Comparison of ENCODE assay signal across 29 cellular contexts in the genomic region with DNA sequence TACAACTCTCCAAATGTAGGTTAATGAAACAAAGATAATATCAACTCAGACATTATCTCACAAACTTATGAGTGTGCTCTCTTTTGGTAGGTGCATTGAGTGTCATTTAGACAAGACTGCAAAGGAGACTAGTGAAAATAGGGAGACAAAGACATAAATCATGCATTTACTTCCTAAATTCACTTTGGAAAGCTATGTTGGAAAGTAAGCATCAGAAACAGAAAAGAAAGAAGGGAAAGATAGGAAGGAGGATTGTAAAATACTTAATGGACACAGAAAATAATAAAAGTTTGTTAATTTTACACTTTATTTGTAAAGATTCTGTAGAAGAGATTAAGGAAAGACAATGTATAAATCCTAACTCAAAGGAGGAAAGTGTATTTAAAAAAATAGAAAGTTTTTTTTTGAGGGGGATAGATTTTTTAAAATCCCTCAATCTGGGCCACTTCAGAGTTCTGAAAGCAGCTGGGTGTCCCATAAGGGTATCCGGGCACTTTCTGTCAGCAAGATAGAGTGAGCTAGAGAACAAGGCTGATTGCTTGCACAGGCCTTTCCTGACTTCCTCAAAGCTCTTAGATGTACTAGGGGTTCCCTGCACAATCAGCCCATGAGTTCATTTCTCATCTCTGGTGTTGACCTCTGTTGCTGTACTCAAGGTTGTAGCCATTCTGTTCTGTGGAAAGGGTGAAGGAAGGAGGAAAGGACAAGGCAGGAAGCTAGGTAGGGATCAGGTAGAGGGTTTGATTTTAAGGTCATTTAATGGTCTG. TPM values are rescaled to one million over a fixed set of nuclear protein-coding genes. Genes with fewer than 3 reads are reported as not detected.
DNase-seq lines count a peak whose midpoint lies in the region; ATAC-seq and TF ChIP-seq lines count a peak whose summit lies in the region.
"Had no signal": no experiment of that assay in that cellular context is flagged by ENCODE, and none has a peak within 500 bp of the region (broad histone marks: within the 10 kb centered on the region; RNA-seq: fewer than 3 reads in every experiment).

No MANE protein-coding gene starts in this region.

- no peaks in the 10 kb centered on the region for H3K9me2 ChIP-seq in OCI-LY7 (ENCODE audit: insufficient read depth, low read length)

- H3K27me3 Mint-ChIP-seq in endodermal cell (ENCODE audit: insufficient read depth): no peaks in the 10 kb centered on the region
- H3K27me3 Mint-ChIP-seq: brain; effector memory CD8-positive, alpha-beta T cell had no signal

- intact Hi-C loops in OCI-LY7 (cut with micrococcal nuclease; ENCODE audit: unreplicated experiment): no loop called here

- TF ChIP-seq CTCF in OCI-LY7 (conservative IDR thresholded peaks at IDR 0.05; ENCODE audit: low read length): no peak
- no peak for TF ChIP-seq CTCF in endodermal cell (conservative IDR thresholded peaks at IDR 0.05)
- TF ChIP-seq CTCF in smooth muscle cell (IDR thresholded peaks at IDR 0.05; ENCODE audit: borderline replicate concordance, insufficient read depth, poor library complexity, severe bottlenecking): no peak

- no peak for ATAC-seq in GM19023 (IDR thresholded peaks at IDR 0.05; ENCODE audit: unreplicated experiment)
- ATAC-seq: activated CD8-positive, alpha-beta memory T cell treated with anti-CD3 and anti-CD28 coated beads, Interleukin-2, amount 10 ng/mL, durations not matched to agents 7 days and 5 days; activated T-cell treated with anti-CD3 and anti-CD28 coated beads, Interleukin-2, amount 50 U/mL, for 72 hours; effector memory CD8-positive, alpha-beta T cell; gastrocnemius medialis; left colon; natural killer cell treated with Interleukin-12 subunit alpha and Interleukin-12 subunit beta and Interleukin-15 and Interleukin-18, amount 100 ng/mL, for 72 hours; Panc1; T-helper 17 cell had no signal

- H3K27ac ChIP-seq in OCI-LY7 (ENCODE audit: low read depth, low read length, poor library complexity, severe bottlenecking): no peak overlapping the region
- H3K27ac ChIP-seq in endodermal cell (ENCODE audit: low read depth, low read length): no peak overlapping the region
- no peak overlapping the region for H3K27ac ChIP-seq in smooth muscle cell (ENCODE audit: low read depth)
- H3K27ac ChIP-seq: esophagus squamous epithelium, gastrocnemius medialis, hepatocyte, parathyroid adenoma, transverse colon, WERI-Rb-1 had no signal

- H3K4me1 Mint-ChIP-seq in endodermal cell: peaks cover 30% of the 10 kb centered on the region
- H3K4me1 Mint-ChIP-seq: activated CD8-positive, alpha-beta memory T cell treated with anti-CD3 and anti-CD28 coated beads, Interleukin-2, amount 10 ng/mL, durations not matched to agents 7 days and 5 days had no signal

- peak overlapping the region; percentile 40; the same call in 1 of the 2 replicates for H2AFZ ChIP-seq in OCI-LY7 (ENCODE audit: low read length)
- peak overlapping the region; percentile 13 for H2AFZ ChIP-seq in smooth muscle cell (ENCODE audit: low read depth)
- H2AFZ ChIP-seq: hepatocyte, parathyroid adenoma had no signal

- no peaks in the 10 kb centered on the region for H3K36me3 Mint-ChIP-seq in endodermal cell (ENCODE audit: low read depth)
- H3K36me3 Mint-ChIP-seq: activated CD8-positive, alpha-beta memory T cell treated with anti-CD3 and anti-CD28 coated beads, Interleukin-2, amount 10 ng/mL, durations not matched to agents 7 days and 5 days; brain; natural killer cell treated with Interleukin-12 subunit alpha and Interleukin-12 subunit beta and Interleukin-15 and Interleukin-18, amount 100 ng/mL, for 72 hours had no signal

- no peaks in the 10 kb centered on the region for H3K27me3 ChIP-seq in endodermal cell (ENCODE audit: control insufficient read depth, insufficient read depth, low read length, poor library complexity, severe bottlenecking)
- H3K27me3 ChIP-seq in smooth muscle cell (ENCODE audit: low read depth): no peaks in the 10 kb centered on the region
- H3K27me3 ChIP-seq: adrenal gland, esophagus squamous epithelium, gastrocnemius medialis, hepatocyte had no signal

- H4K20me1 ChIP-seq in OCI-LY7 (ENCODE audit: insufficient read depth, low read length) (no peaks in the 10 kb centered on the region), smooth muscle cell (ENCODE audit: low read depth) (no peaks in the 10 kb centered on the region)

- DNase-seq in SKM-1 treated with dmso at 0.1 percent for 144 hours (lab: John Stamatoyannopoulos, UW; ENCODE audit: unreplicated experiment): peak; percentile 19
- no peak for DNase-seq in SKM-1 (lab: John Stamatoyannopoulos, UW; ENCODE audit: unreplicated experiment)
- DNase-seq in OCI-LY7 (ENCODE audit: low spot score): no peak
- no peak for DNase-seq in endodermal cell
- no peak for DNase-seq in smooth muscle cell (lab: John Stamatoyannopoulos, UW; ENCODE audit: unreplicated experiment)
- no peak for DNase-seq in NCI-H1105 (lab: John Stamatoyannopoulos, UW)
- DNase-seq in NCI-H226: no peak
- DNase-seq: activated CD4-positive, alpha-beta T cell treated with anti-CD3 and anti-CD28 coated beads, Interleukin-2, amount 50 U/mL, for 1 hour; activated CD8-positive, alpha-beta memory T cell treated with anti-CD3 and anti-CD28 coated beads, Interleukin-2, amount 10 ng/mL, durations not matched to agents 7 days and 5 days; activated naive CD4-positive, alpha-beta T cell treated with Interleukin-2 at 50 U/mL for 16 hours; activated T-cell treated with anti-CD3 and anti-CD28 coated beads, Interleukin-2, amount 50 U/mL, for 72 hours; adrenal gland; effector memory CD8-positive, alpha-beta T cell; esophagus squamous epithelium; gastrocnemius medialis; GOT3; Karpas-422; left colon; NCI-H1694 treated with DMSO at 0.1 percent for 48 hours; NCI-H446; T-helper 17 cell; transverse colon; WERI-Rb-1 had no signal

- H3K4me3 Mint-ChIP-seq in endodermal cell: no peak overlapping the region
- H3K4me3 Mint-ChIP-seq: activated CD8-positive, alpha-beta memory T cell treated with anti-CD3 and anti-CD28 coated beads, Interleukin-2, amount 10 ng/mL, durations not matched to agents 7 days and 5 days; activated T-cell treated with anti-CD3 and anti-CD28 coated beads, Interleukin-2, amount 50 U/mL, for 72 hours; brain; effector memory CD8-positive, alpha-beta T cell; natural killer cell treated with Interleukin-12 subunit alpha and Interleukin-12 subunit beta and Interleukin-15 and Interleukin-18, amount 100 ng/mL, for 72 hours; T-helper 17 cell had no signal

- H3K9me3 Mint-ChIP-seq in endodermal cell: no peaks in the 10 kb centered on the region
- H3K9me3 Mint-ChIP-seq: activated T-cell treated with anti-CD3 and anti-CD28 coated beads, Interleukin-2, amount 50 U/mL, for 72 hours; brain; effector memory CD8-positive, alpha-beta T cell; natural killer cell treated with Interleukin-12 subunit alpha and Interleukin-12 subunit beta and Interleukin-15 and Interleukin-18, amount 100 ng/mL, for 72 hours had no signal

- H3K9me3 ChIP-seq in OCI-LY7 (ENCODE audit: low read length) (no peaks in the 10 kb centered on the region), endodermal cell (ENCODE audit: control insufficient read depth, low read length) (no peaks in the 10 kb centered on the region), smooth muscle cell (replicated peaks; ENCODE audit: low read depth) (no peaks in the 10 kb centered on the region)
- H3K9me3 ChIP-seq: adrenal gland, esophagus squamous epithelium, gastrocnemius medialis, transverse colon had no signal

- H3K4me1 ChIP-seq in OCI-LY7 (ENCODE audit: insufficient read depth, low read length, poor library complexity, severe bottlenecking) (no peaks in the 10 kb centered on the region), endodermal cell (ENCODE audit: control insufficient read depth, insufficient read depth, low read length) (peaks cover 11% of the 10 kb centered on the region), smooth muscle cell (ENCODE audit: low read depth) (peaks cover 9% of the 10 kb centered on the region)
- H3K4me1 ChIP-seq: parathyroid adenoma, transverse colon had no signal

- 70 to 85% methylated on average over 1 of the region's 1 CpG for WGBS in endodermal cell (ENCODE audit: insufficient coverage in 1 of 2, insufficient read length in 1 of 2), 2 experiments
- WGBS in smooth muscle cell (ENCODE audit: low lambda C conversion rate): 50% methylated on average over 1 of the region's 1 CpG

- H3K27ac Mint-ChIP-seq in endodermal cell: peak overlapping the region; percentile 3
- H3K27ac Mint-ChIP-seq: activated CD8-positive, alpha-beta memory T cell treated with anti-CD3 and anti-CD28 coated beads, Interleukin-2, amount 10 ng/mL, durations not matched to agents 7 days and 5 days; activated T-cell treated with anti-CD3 and anti-CD28 coated beads, Interleukin-2, amount 50 U/mL, for 72 hours; effector memory CD8-positive, alpha-beta T cell; natural killer cell treated with Interleukin-12 subunit alpha and Interleukin-12 subunit beta and Interleukin-15 and Interleukin-18, amount 100 ng/mL, for 72 hours; T-helper 17 cell had no signal

- H3K4me3 ChIP-seq in OCI-LY7 (ENCODE audit: low read depth, low read length, poor library complexity, severe bottlenecking) (no peak overlapping the region), endodermal cell (ENCODE audit: low read length) (no peak overlapping the region), smooth muscle cell (no peak overlapping the region)
- H3K4me3 ChIP-seq: adrenal gland, esophagus squamous epithelium, gastrocnemius medialis, hepatocyte, transverse colon had no signal

- peaks cover 20% of the 10 kb centered on the region for H3F3A ChIP-seq in smooth muscle cell (ENCODE audit: low read depth)

- no TSS peak for BruUV-seq in OCI-LY7 (replicated peaks; lab: Mats Ljungman, UMichigan)

- H3K4me2 ChIP-seq in OCI-LY7 (ENCODE audit: low read length) (no peak overlapping the region), smooth muscle cell (peak overlapping the region; percentile 2)
- H3K4me2 ChIP-seq: hepatocyte had no signal

- H3K79me2 ChIP-seq in OCI-LY7 (ENCODE audit: insufficient read depth, low read depth, low read length): no peaks in the 10 kb centered on the region
- H3K79me2 ChIP-seq in smooth muscle cell (ENCODE audit: low read depth): no peaks in the 10 kb centered on the region
- H3K79me2 ChIP-seq: hepatocyte, parathyroid adenoma had no signal

- POLR2A ChIA-PET in OCI-LY7 (lab: Charles Lee): interaction anchor here (0.6 to 1.5 kb wide), 4 partner anchors 10 to 30 kb away, joined by 3 to 6 read pairs (median 5); no protein-coding TSS in a partner anchor

- H3K9ac ChIP-seq in endodermal cell (ENCODE audit: extremely low read depth, low read length, poor library complexity, severe bottlenecking): no peak overlapping the region
- no peak overlapping the region for H3K9ac ChIP-seq in smooth muscle cell (ENCODE audit: low read depth)
- H3K9ac ChIP-seq: parathyroid adenoma had no signal

- no peaks in the 10 kb centered on the region for H3K36me3 ChIP-seq in OCI-LY7 (ENCODE audit: insufficient read depth, low read length)
- H3K36me3 ChIP-seq in endodermal cell (ENCODE audit: control insufficient read depth, insufficient read depth, low read length): no peaks in the 10 kb centered on the region
- no peaks in the 10 kb centered on the region for H3K36me3 ChIP-seq in smooth muscle cell (ENCODE audit: low read depth)
- H3K36me3 ChIP-seq: adrenal gland, esophagus squamous epithelium, gastrocnemius medialis, transverse colon, WERI-Rb-1 had no signal

- CTCF ChIA-PET in OCI-LY7 (lab: Charles Lee; ENCODE audit: unreplicated experiment): no interaction called here

RNA-seq across cellular contexts. Expression of a gene that starts 22.4 kb away (rescaled TPM):
- total RNA-seq in OCI-LY7 (2014; rRNA removed; shearing (Covaris generic)): 23.2 and 23.7 TPM in 2 replicates
- total RNA-seq in OCI-LY7 (2022) (25.5 and 27.2 TPM in 2 replicates), endodermal cell (100 to 1,000 TPM; 121 to 127 TPM), smooth muscle cell (146 and 165 TPM in 2 replicates)
- 120 TPM for polyA plus RNA-seq in endodermal cell (2013, experiment 1 of 2)
- polyA plus RNA-seq in endodermal cell (2013, experiment 2 of 2): 141 TPM
- 137 and 217 TPM in 2 replicates for polyA plus RNA-seq in smooth muscle cell
